Comparison of ENCODE assay signal across 1 cellular context in genomic region chr2:11355194-11356053, GRCh38.
TF ChIP-seq lines count a peak whose summit lies in the region.

No MANE protein-coding gene starts in this region.

TF ChIP-seq in HepG2, 621 proteins besides CTCF, POLR2A, EP300 and RAD21 (continued from another document and continues in another):
- TF ChIP-seq GFI1 (CRISPR knock-in tag; IDR thresholded peaks at IDR 0.05; ENCODE audit: borderline replicate concordance) (peak; percentile 82; the same call in 1 of the 2 replicates), AKAP8 (CRISPR knock-in tag; IDR thresholded peaks at IDR 0.05) (0 out of 2 replicates have a peak, but pooled peaks have one; percentile 30), ZNF431 (CRISPR knock-in tag; IDR thresholded peaks at IDR 0.05; ENCODE audit: borderline replicate concordance, low read depth) (no peak), ZNF143 (CRISPR knock-in tag; IDR thresholded peaks at IDR 0.05) (no peak), NR2C2 (CRISPR knock-in tag; IDR thresholded peaks at IDR 0.05; ENCODE audit: borderline replicate concordance) (peak; percentile 61), GATAD2A (CRISPR knock-in tag; IDR thresholded peaks at IDR 0.05) (peak; percentile 76; the same call in 1 of the 2 replicates), HINFP (CRISPR knock-in tag; IDR thresholded peaks at IDR 0.05; ENCODE audit: low read depth) (0 out of 2 replicates have a peak, but pooled peaks have one; percentile 18), ZNF460 (CRISPR knock-in tag; IDR thresholded peaks at IDR 0.05; ENCODE audit: borderline replicate concordance) (no peak), ELF3 (CRISPR knock-in tag; IDR thresholded peaks at IDR 0.05) (peak; percentile 42; the same call in 1 of the 2 replicates), ZNF501 (CRISPR knock-in tag; IDR thresholded peaks at IDR 0.05) (peak; percentile 44; the same call in 1 of the 2 replicates), ZNF263 (CRISPR knock-in tag; IDR thresholded peaks at IDR 0.05) (no peak; the same call in 1 of the 2 replicates), REL (CRISPR knock-in tag; conservative IDR thresholded peaks at IDR 0.05) (no peak), FOXM1 (CRISPR knock-in tag; IDR thresholded peaks at IDR 0.05) (no peak), MED1 (CRISPR knock-in tag; IDR thresholded peaks at IDR 0.05) (peak; percentile 69; the same call in 1 of the 2 replicates), SIX4 (CRISPR knock-in tag; IDR thresholded peaks at IDR 0.05) (peak; percentile 32; the same call in 1 of the 2 replicates), GABPB1 (CRISPR knock-in tag; IDR thresholded peaks at IDR 0.05) (no peak), GMEB1 (CRISPR knock-in tag; IDR thresholded peaks at IDR 0.05; ENCODE audit: borderline replicate concordance) (no peak), DZIP1 (CRISPR knock-in tag; IDR thresholded peaks at IDR 0.05) (no peak), ZNF605 (CRISPR knock-in tag; IDR thresholded peaks at IDR 0.05) (peak; percentile 35; the same call in 1 of the 2 replicates), ZNF703 (CRISPR knock-in tag; IDR thresholded peaks at IDR 0.05; ENCODE audit: borderline replicate concordance) (no peak), ZNF580 (CRISPR knock-in tag; IDR thresholded peaks at IDR 0.05; ENCODE audit: borderline replicate concordance, low read depth) (no peak), ZNF7 (CRISPR knock-in tag; IDR thresholded peaks at IDR 0.05) (no peak), AHDC1 (CRISPR knock-in tag; IDR thresholded peaks at IDR 0.05; ENCODE audit: borderline replicate concordance) (no peak), ZNF205 (CRISPR knock-in tag; IDR thresholded peaks at IDR 0.05) (no peak), ZNF772 (CRISPR knock-in tag; IDR thresholded peaks at IDR 0.05) (no peak), MEIS2 (CRISPR knock-in tag; IDR thresholded peaks at IDR 0.05) (no peak; the same call in 1 of the 2 replicates), LCORL (IDR thresholded peaks at IDR 0.05) (no peak), LCORL (CRISPR knock-in tag; IDR thresholded peaks at IDR 0.05) (peak; percentile 49; the same call in 1 of the 2 replicates), NFE2 (CRISPR knock-in tag; IDR thresholded peaks at IDR 0.05) (no peak), ZNF562 (CRISPR knock-in tag; IDR thresholded peaks at IDR 0.05; ENCODE audit: borderline replicate concordance) (no peak), ZBTB7B (CRISPR knock-in tag; IDR thresholded peaks at IDR 0.05) (peak; percentile 85; the same call in 1 of the 2 replicates), RXRA (CRISPR knock-in tag; IDR thresholded peaks at IDR 0.05) (peak; percentile 96), ZNF136 (CRISPR knock-in tag; IDR thresholded peaks at IDR 0.05; ENCODE audit: low read depth) (no peak), TEF (CRISPR knock-in tag; IDR thresholded peaks at IDR 0.05) (no peak; the same call in 1 of the 2 replicates), CREM (IDR thresholded peaks at IDR 0.05) (peak; percentile 45; the same call in 1 of the 2 replicates), CREM (CRISPR knock-in tag; IDR thresholded peaks at IDR 0.05) (no peak), ETV6 (CRISPR knock-in tag; conservative IDR thresholded peaks at IDR 0.05) (no peak; the same call in 1 of the 2 replicates), KDM1A (CRISPR knock-in tag; IDR thresholded peaks at IDR 0.05) (no peak), ZNF414 (CRISPR knock-in tag; IDR thresholded peaks at IDR 0.05) (0 out of 2 replicates have a peak, but pooled peaks have one; percentile 44), ZNF12 (CRISPR knock-in tag; IDR thresholded peaks at IDR 0.05) (0 out of 2 replicates have a peak, but pooled peaks have one; percentile 23), RARA (CRISPR knock-in tag; IDR thresholded peaks at IDR 0.05) (peak; percentile 98), SAP130 (CRISPR knock-in tag; IDR thresholded peaks at IDR 0.05; ENCODE audit: low read depth) (peak; percentile 65; the same call in 1 of the 2 replicates), ZNF788 (CRISPR knock-in tag; IDR thresholded peaks at IDR 0.05; ENCODE audit: borderline replicate concordance) (peak; percentile 45; the same call in 1 of the 2 replicates), KLF13 (CRISPR knock-in tag; IDR thresholded peaks at IDR 0.05) (no peak), ZNF329 (CRISPR knock-in tag; IDR thresholded peaks at IDR 0.05; ENCODE audit: low read depth) (no peak), NFAT5 (CRISPR knock-in tag; IDR thresholded peaks at IDR 0.05) (no peak), SIX1 (CRISPR knock-in tag; IDR thresholded peaks at IDR 0.05; ENCODE audit: borderline replicate concordance) (no peak), ARID2 (CRISPR knock-in tag; IDR thresholded peaks at IDR 0.05; ENCODE audit: borderline replicate concordance) (peak; percentile 82), ZNF34 (CRISPR knock-in tag; IDR thresholded peaks at IDR 0.05; ENCODE audit: borderline replicate concordance) (no peak), SRSF4 (IDR thresholded peaks at IDR 0.05; ENCODE audit: low read depth, low read length, poor library complexity, severe bottlenecking) (no peak), MEF2D (CRISPR knock-in tag; IDR thresholded peaks at IDR 0.05) (0 out of 2 replicates have a peak, but pooled peaks have one; percentile 33)
